ENCODE assay signal across 14 cellular contexts in genomic region chrX:29687687-29688086, GRCh38.
DNase-seq lines count a peak whose midpoint lies in the region; ATAC-seq and TF ChIP-seq lines count a peak whose summit lies in the region.
"Had no signal": no experiment of that assay in that cellular context is flagged by ENCODE, and none has a peak within 500 bp of the region (broad histone marks: within the 10 kb centered on the region; RNA-seq: fewer than 3 reads in every experiment).

No MANE protein-coding gene starts in this region.

- H3K27me3 Mint-ChIP-seq in endodermal cell (ENCODE audit: insufficient read depth) (no peaks in the 10 kb centered on the region), nephron progenitor cell (ENCODE audit: low read depth, poor library complexity) (no peaks in the 10 kb centered on the region), GM23338 (ENCODE audit: insufficient read depth, low read depth, poor library complexity) (no peaks in the 10 kb centered on the region)
- H3K27me3 Mint-ChIP-seq: memory B cell had no signal

- no peaks in the 10 kb centered on the region for H3K9me2 ChIP-seq in GM23338 (ENCODE audit: insufficient read depth)

- H3K4me3 Mint-ChIP-seq in endodermal cell (no peak overlapping the region), nephron progenitor cell (no peak overlapping the region), GM23338 (no peak overlapping the region)
- H3K4me3 Mint-ChIP-seq: memory B cell had no signal

- H3K9me3 ChIP-seq in OCI-LY3 (ENCODE audit: insufficient read depth, low read length) (no peaks in the 10 kb centered on the region), endodermal cell (ENCODE audit: control insufficient read depth, low read length) (no peaks in the 10 kb centered on the region), trophoblast cell (ENCODE audit: insufficient read depth, low read depth, low read length) (no peaks in the 10 kb centered on the region)
- H3K9me3 ChIP-seq: right atrium auricular region, testis had no signal

- H3K4me1 ChIP-seq in OCI-LY3 (ENCODE audit: low read length) (no peaks in the 10 kb centered on the region), endodermal cell (ENCODE audit: control insufficient read depth, insufficient read depth, low read length) (no peaks in the 10 kb centered on the region), trophoblast cell (ENCODE audit: control insufficient read depth in 1 of 2, insufficient read depth in 2 of 2, low read length in 2 of 2) (no peaks in the 10 kb centered on the region), GM23338 (ENCODE audit: insufficient read depth) (no peaks in the 10 kb centered on the region)
- H3K4me1 ChIP-seq: right atrium auricular region, testis had no signal

- no peak overlapping the region for H4K91ac ChIP-seq in trophoblast cell (ENCODE audit: low read depth, low read length)

- H2BK12ac ChIP-seq in trophoblast cell (ENCODE audit: low read length), result no peak overlapping the region

- H3K9ac ChIP-seq in OCI-LY3 (ENCODE audit: low read length) (no peak overlapping the region), endodermal cell (ENCODE audit: extremely low read depth, low read length, poor library complexity, severe bottlenecking) (no peak overlapping the region), trophoblast cell (ENCODE audit: low read length) (no peak overlapping the region)

- H2AK5ac ChIP-seq in trophoblast cell (ENCODE audit: low read length), result no peak overlapping the region

- H3K36me3 ChIP-seq in OCI-LY3 (replicated peaks; ENCODE audit: low read depth, low read length), result no peaks in the 10 kb centered on the region
- no peaks in the 10 kb centered on the region for H3K36me3 ChIP-seq in endodermal cell (ENCODE audit: control insufficient read depth, insufficient read depth, low read length)
- H3K36me3 ChIP-seq in trophoblast cell (ENCODE audit: control insufficient read depth in 1 of 2, insufficient read depth in 2 of 2, low read length in 2 of 2), result no peaks in the 10 kb centered on the region
- H3K36me3 ChIP-seq in GM23338 (ENCODE audit: insufficient read depth), result no peaks in the 10 kb centered on the region
- H3K36me3 ChIP-seq: right atrium auricular region had no signal

- DNase-seq in Caki2 (ENCODE audit: low read depth) (peak; percentile 9), endodermal cell (no peak), nephron progenitor cell (no peak), trophoblast cell (no peak), GM23338 (ENCODE audit: low spot score) (no peak), NCI-H2171 treated with DMSO at 0.1 percent for 48 hours (lab: John Stamatoyannopoulos, UW) (no peak)
- DNase-seq: activated T-cell treated with anti-CD3 and anti-CD28 coated beads, Interleukin-2, amount 50 U/mL, for 48 hours; COR-L47; NCI-H1105 treated with DMSO at 0.1 percent for 48 hours; testis had no signal

- H3K4me2 ChIP-seq in OCI-LY3 (ENCODE audit: low read length) (no peak overlapping the region), trophoblast cell (ENCODE audit: low read length) (no peak overlapping the region), GM23338 (no peak overlapping the region)

- H3K4me3 ChIP-seq in OCI-LY3 (ENCODE audit: low read length) (no peak overlapping the region), endodermal cell (ENCODE audit: low read length) (no peak overlapping the region), trophoblast cell (ENCODE audit: low read depth, low read length) (no peak overlapping the region), GM23338 (no peak overlapping the region)
- H3K4me3 ChIP-seq: right atrium auricular region, testis had no signal

- ATAC-seq in GM21825 (IDR thresholded peaks at IDR 0.05; ENCODE audit: unreplicated experiment) (no peak), GM23338 (no peak)

- H3K79me2 ChIP-seq in OCI-LY3 (ENCODE audit: low read length) (no peaks in the 10 kb centered on the region), trophoblast cell (ENCODE audit: control insufficient read depth, insufficient read depth, low read length, poor library complexity) (no peaks in the 10 kb centered on the region), GM23338 (replicated peaks; ENCODE audit: insufficient read depth) (no peaks in the 10 kb centered on the region)

- H4K8ac ChIP-seq in trophoblast cell (ENCODE audit: low read depth, low read length), result no peak overlapping the region

- H3K79me1 ChIP-seq in trophoblast cell (ENCODE audit: low read length), result no peaks in the 10 kb centered on the region

- H3K27ac ChIP-seq in OCI-LY3 (ENCODE audit: low read length) (no peak overlapping the region), endodermal cell (ENCODE audit: low read depth, low read length) (no peak overlapping the region), trophoblast cell (ENCODE audit: low read depth, low read length) (no peak overlapping the region), GM23338 (ENCODE audit: low read depth) (no peak overlapping the region)
- H3K27ac ChIP-seq: right atrium auricular region, testis had no signal

- no peak overlapping the region for H3K23ac ChIP-seq in trophoblast cell (ENCODE audit: low read length)

- no peak overlapping the region for H4K12ac ChIP-seq in trophoblast cell (ENCODE audit: low read depth, low read length)

- no peak overlapping the region for H3K14ac ChIP-seq in trophoblast cell (ENCODE audit: low read length)

- H3K27me3 ChIP-seq in OCI-LY3 (ENCODE audit: low read depth, low read length), result no peaks in the 10 kb centered on the region
- no peaks in the 10 kb centered on the region for H3K27me3 ChIP-seq in endodermal cell (ENCODE audit: control insufficient read depth, insufficient read depth, low read length, poor library complexity, severe bottlenecking)
- no peaks in the 10 kb centered on the region for H3K27me3 ChIP-seq in trophoblast cell (ENCODE audit: insufficient read depth, low read length)
- H3K27me3 ChIP-seq in GM23338 (ENCODE audit: insufficient read depth), result no peaks in the 10 kb centered on the region
- H3K27me3 ChIP-seq: right atrium auricular region, testis had no signal

- no peak overlapping the region for H2BK5ac ChIP-seq in trophoblast cell (ENCODE audit: low read depth, low read length, poor library complexity)

- H3K9me3 Mint-ChIP-seq in endodermal cell, result no peaks in the 10 kb centered on the region
- H3K9me3 Mint-ChIP-seq in nephron progenitor cell, result no peaks in the 10 kb centered on the region
- H3K9me3 Mint-ChIP-seq in GM23338, result no peaks in the 10 kb centered on the region

- peak; percentile 38 for TF ChIP-seq CTCF in OCI-LY3 (IDR thresholded peaks at IDR 0.05; ENCODE audit: low read depth, low read length)
- TF ChIP-seq CTCF in endodermal cell (conservative IDR thresholded peaks at IDR 0.05), result peak; percentile 27
- TF ChIP-seq CTCF in nephron progenitor cell (IDR thresholded peaks at IDR 0.05), result no peak
- TF ChIP-seq CTCF in GM23338 (conservative IDR thresholded peaks at IDR 0.05; ENCODE audit: low read depth in 2 of 2), result 0 out of 4 replicates have a peak, but pooled peaks of 1 of the 2 experiments have one; percentile 25

- H2BK120ac ChIP-seq in trophoblast cell (ENCODE audit: insufficient read depth, low read length, poor library complexity), result no peak overlapping the region

- H3K4ac ChIP-seq in trophoblast cell (ENCODE audit: low read depth, low read length), result no peak overlapping the region

- no peak overlapping the region for H3K27ac Mint-ChIP-seq in endodermal cell
- H3K27ac Mint-ChIP-seq in nephron progenitor cell, result peak overlapping the region; percentile 83
- H3K27ac Mint-ChIP-seq in GM23338, result no peak overlapping the region
- H3K27ac Mint-ChIP-seq: memory B cell had no signal

- H3K36me3 Mint-ChIP-seq in endodermal cell (ENCODE audit: low read depth) (no peaks in the 10 kb centered on the region), nephron progenitor cell (ENCODE audit: low read depth) (no peaks in the 10 kb centered on the region), GM23338 (ENCODE audit: low read depth) (no peaks in the 10 kb centered on the region)
- H3K36me3 Mint-ChIP-seq: memory B cell had no signal

- in situ Hi-C loops in Caki2 (cut with HindIII; ENCODE audit: low pct_unique_long_range_greater_than_20kb, low sequenced_read_pairs), result no loop called here

- H4K20me1 ChIP-seq in OCI-LY3 (ENCODE audit: insufficient read depth, low read length) (no peaks in the 10 kb centered on the region), GM23338 (replicated peaks; ENCODE audit: insufficient read depth) (no peaks in the 10 kb centered on the region)

- H3K4me1 Mint-ChIP-seq in endodermal cell (no peaks in the 10 kb centered on the region), nephron progenitor cell (peaks cover 9% of the 10 kb centered on the region), GM23338 (peaks cover 4% of the 10 kb centered on the region; the same call in 1 of the 3 replicates)
- H3K4me1 Mint-ChIP-seq: memory B cell had no signal

- no peak overlapping the region for H3K18ac ChIP-seq in trophoblast cell (ENCODE audit: low read length)

- H2AFZ ChIP-seq in OCI-LY3 (ENCODE audit: low read depth, low read length) (no peak overlapping the region), trophoblast cell (ENCODE audit: insufficient read depth, low read length, poor library complexity) (no peak overlapping the region), GM23338 (no peak overlapping the region)

- H3F3A ChIP-seq in GM23338 (replicated peaks; ENCODE audit: low read depth), result no peaks in the 10 kb centered on the region

TF ChIP-seq in GM23338, 12 proteins besides CTCF, POLR2A, EP300 and RAD21 (continues in another document):
- no peak for TF ChIP-seq ZNF331 (CRISPR knock-in tag; IDR thresholded peaks at IDR 0.05; ENCODE audit: low read depth)
- TF ChIP-seq ZNF114 (CRISPR knock-in tag; IDR thresholded peaks at IDR 0.05), result no peak
- no peak for TF ChIP-seq CREB1 (CRISPR knock-in tag; IDR thresholded peaks at IDR 0.05; ENCODE audit: low read depth)
- no peak for TF ChIP-seq ETS1 (IDR thresholded peaks at IDR 0.05)
- no peak for TF ChIP-seq POLR2AphosphoS5 (IDR thresholded peaks at IDR 0.05; ENCODE audit: low read depth)
- no peak for TF ChIP-seq NANOG (IDR thresholded peaks at IDR 0.05; ENCODE audit: borderline replicate concordance)
- TF ChIP-seq JUNB (IDR thresholded peaks at IDR 0.05; ENCODE audit: unreplicated experiment), result no peak
